In the genomic region with DNA sequence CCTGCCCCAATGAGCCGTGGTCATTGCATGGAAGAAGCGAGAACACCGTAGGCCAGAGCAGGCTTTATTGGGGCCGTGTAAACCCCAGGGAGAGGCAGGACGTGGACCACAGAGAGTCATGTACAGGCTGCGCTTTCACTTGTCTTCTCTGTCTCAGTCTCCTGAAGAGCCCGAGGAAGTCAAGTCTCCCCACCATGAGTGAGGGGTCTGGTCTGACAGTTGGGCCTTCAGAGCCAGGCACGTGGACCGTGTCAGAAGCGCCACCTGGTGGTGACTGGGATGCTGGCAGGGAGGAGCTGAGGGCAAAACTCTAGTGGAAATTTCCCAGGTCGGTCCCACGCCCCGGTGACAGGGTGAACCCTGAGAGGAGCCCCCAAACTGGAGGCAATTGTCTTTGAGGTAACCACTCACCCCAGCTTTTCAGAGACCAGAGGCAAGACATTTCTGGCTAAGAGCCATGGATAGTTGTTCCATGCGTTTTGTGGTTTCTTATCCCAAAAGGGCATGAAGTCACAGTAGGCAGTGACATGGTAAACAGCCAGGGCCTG, we compare ENCODE assay signal across 7 cellular contexts. TPM values are rescaled to one million over a fixed set of nuclear protein-coding genes. Genes with fewer than 3 reads are reported as not detected.
DNase-seq lines count a peak whose midpoint lies in the region; ATAC-seq and TF ChIP-seq lines count a peak whose summit lies in the region.

No MANE protein-coding gene starts in this region.

- H3K27ac ChIP-seq in liver (ENCODE audit: low read depth in 1 of 2, low read length in 2 of 2), result no peak overlapping the region

- TF ChIP-seq CTCF in GM12875 (IDR thresholded peaks at IDR 0.05; ENCODE audit: borderline replicate concordance, insufficient read depth, low read depth, low read length) (peak; percentile 94), liver (IDR thresholded peaks at IDR 0.05; ENCODE audit: low read depth, low read length, missing input control) (peak; percentile 92)

- H3K9me3 Mint-ChIP-seq in central memory CD8-positive, alpha-beta T cell, result no peaks in the 10 kb centered on the region

- TF ChIP-seq RAD21 in liver (IDR thresholded peaks at IDR 0.05), result peak; percentile 82 to 93

- H3K4me1 ChIP-seq in liver (ENCODE audit: control insufficient read depth in 4 of 4, insufficient read depth in 4 of 4, low read length in 3 of 4), result no peaks in the 10 kb centered on the region

- no peaks in the 10 kb centered on the region for H3K27me3 Mint-ChIP-seq in central memory CD8-positive, alpha-beta T cell

- peaks cover 35% of the 10 kb centered on the region for H3K36me3 Mint-ChIP-seq in central memory CD8-positive, alpha-beta T cell (ENCODE audit: insufficient read depth)

- peaks cover 6% of the 10 kb centered on the region for H3K4me1 Mint-ChIP-seq in central memory CD8-positive, alpha-beta T cell

- H3K9ac ChIP-seq in liver (ENCODE audit: low read depth in 1 of 2, low read length in 2 of 2), result no peak overlapping the region

- H3K36me3 ChIP-seq in liver (ENCODE audit: control insufficient read depth in 4 of 4, insufficient read depth in 3 of 4, low read depth in 1 of 4, low read length in 3 of 4), result peaks cover 4 to 39% (median 25%) of the 10 kb centered on the region in 4 donors

- H3K27me3 ChIP-seq in liver (ENCODE audit: control insufficient read depth in 4 of 4, insufficient read depth in 4 of 4, low read length in 3 of 4), result no peaks in the 10 kb centered on the region

- H3K4me3 ChIP-seq in GM12875 (ENCODE audit: low read depth, low read length) (no peak overlapping the region), liver (ENCODE audit: low read depth in 1 of 3, low read length in 3 of 3) (no peak overlapping the region)

- no peaks in the 10 kb centered on the region for H3K9me3 ChIP-seq in liver (ENCODE audit: control insufficient read depth in 4 of 4, low read length in 3 of 4)

- WGBS in liver, result 42% methylated on average over 14 of the region's 14 CpGs

- H3K27ac Mint-ChIP-seq in central memory CD8-positive, alpha-beta T cell (ENCODE audit: low read depth), result no peak overlapping the region

- peak; percentile 15 for DNase-seq in NCI-H1048 (lab: John Stamatoyannopoulos, UW)
- DNase-seq in activated CD4-positive, alpha-beta T cell treated with anti-CD3 and anti-CD28 coated beads for 4 hours, result peak; percentile 76 to 85
- DNase-seq in central memory CD8-positive, alpha-beta T cell (ENCODE audit: low spot score in 2 of 2), result peak; percentile 63 to 73
- DNase-seq in stimulated activated CD8-positive, alpha-beta memory T cell treated with anti-CD3 and anti-CD28 coated beads, Interleukin-12 subunit alpha, Interleukin-12 subunit beta, amount 100 ng/mL, for 1 hour (ENCODE audit: low read depth), result peak; percentile 77
- DNase-seq in H4 (ENCODE audit: low spot score), result no peak

- peak; percentile 52 for ATAC-seq in central memory CD8-positive, alpha-beta T cell (replicated peaks; ENCODE audit: extremely low read depth, poor library complexity, severe bottlenecking)

- H3K4me3 Mint-ChIP-seq in central memory CD8-positive, alpha-beta T cell, result no peak overlapping the region

TF ChIP-seq in liver, 16 proteins besides CTCF, POLR2A, EP300 and RAD21:
- TF ChIP-seq RXRA (IDR thresholded peaks at IDR 0.05) (no peak), FOXA1 (IDR thresholded peaks at IDR 0.05) (no peak), YY1 (IDR thresholded peaks at IDR 0.05) (no peak)

RNA-seq across cellular contexts. Expression of gene RPS6KL1, which starts 17.4 kb away (rescaled TPM):
- total RNA-seq in liver, result 1 to 10 TPM; 5.8 to 5.9 TPM
- polyA plus RNA-seq in liver, result 1 to 10 TPM; 1.1 to 1.9 TPM
- total RNA-seq in H4 (2014; rRNA removed; shearing (Covaris generic)), result not detected in 2 replicates

RNA-seq across cellular contexts. Expression of gene DLST, which starts 24.0 kb away (rescaled TPM):
- 10 to 100 TPM; 41.0 to 58.0 TPM for total RNA-seq in liver
- polyA plus RNA-seq in liver, result 10 to 100 TPM; 10.7 to 69.3 TPM
- total RNA-seq in H4 (2014; rRNA removed; shearing (Covaris generic)), result 26.1 and 29.9 TPM in 2 replicates

RNA-seq across cellular contexts. Expression of gene PROX2, which starts 29.7 kb away (rescaled TPM):
- not detected for total RNA-seq in liver
- polyA plus RNA-seq in liver, result under 1 TPM in 1 of 2 donors, not detected in 1; 0.06 TPM
- not detected in 2 replicates for total RNA-seq in H4 (2014; rRNA removed; shearing (Covaris generic))

RNA-seq across cellular contexts. Expression of gene PGF, which starts 49.7 kb away (rescaled TPM):
- total RNA-seq in liver, result 1 to 10 TPM in 1 of 2 donors, under 1 TPM in 1; 0.61 to 4.5 TPM
- polyA plus RNA-seq in liver, result 1 to 10 TPM in 1 of 2 donors, under 1 TPM in 1; 0.90 to 2.8 TPM
- total RNA-seq in H4 (2014; rRNA removed; shearing (Covaris generic)), result 2.6 and 3.1 TPM in 2 replicates
